Comparison of ENCODE assay signal across 17 cellular contexts in genomic region chr6:3906191-3907019, GRCh38. TPM values are rescaled to one million over a fixed set of nuclear protein-coding genes. Genes with fewer than 3 reads are reported as not detected.
A peak's percentile ranks its signal among the peaks of the same experiment; 100 is the strongest.
DNase-seq lines count a peak whose midpoint lies in the region; ATAC-seq and TF ChIP-seq lines count a peak whose summit lies in the region.
"Had no signal": no experiment of that assay in that cellular context is flagged by ENCODE, and none has a peak within 500 bp of the region (broad histone marks: within the 10 kb centered on the region; RNA-seq: fewer than 3 reads in every experiment).

No MANE protein-coding gene starts in this region.

- no peak for TF ChIP-seq CTCF in right atrium auricular region (IDR thresholded peaks at IDR 0.05)
- no peak for TF ChIP-seq CTCF in neural crest cell (conservative IDR thresholded peaks at IDR 0.05)
- no peak for TF ChIP-seq CTCF in CD4-positive, alpha-beta T cell (IDR thresholded peaks at IDR 0.05)
- no peak for TF ChIP-seq CTCF in ovary (IDR thresholded peaks at IDR 0.05)

- H3K9me3 ChIP-seq in SJSA1 (replicated peaks) (no peaks in the 10 kb centered on the region), right atrium auricular region (no peaks in the 10 kb centered on the region), ovary (no peaks in the 10 kb centered on the region)
- H3K9me3 ChIP-seq in CD4-positive, alpha-beta T cell (ENCODE audit: control insufficient read depth, low read length): no peaks in the 10 kb centered on the region
- H3K9me3 ChIP-seq: suprapubic skin had no signal

- 60 to 68% (median 67%) methylated on average over 19 of the region's 19 CpGs for WGBS in ovary, 3 donors

- H3K4me1 Mint-ChIP-seq in neural crest cell: peaks cover 46% of the 10 kb centered on the region
- no peaks in the 10 kb centered on the region for H3K4me1 Mint-ChIP-seq in natural killer cell treated with Interleukin-12 subunit alpha and Interleukin-12 subunit beta and Interleukin-15 and Interleukin-18, amount 100 ng/mL, for 72 hours (ENCODE audit: low read depth in 2 of 2)
- H3K4me1 Mint-ChIP-seq in CD4-positive, alpha-beta T cell (ENCODE audit: low read depth): peaks cover 2% of the 10 kb centered on the region
- H3K4me1 Mint-ChIP-seq: activated CD8-positive, alpha-beta memory T cell treated with anti-CD3 and anti-CD28 coated beads, Interleukin-2, amount 10 ng/mL, durations not matched to agents 7 days and 5 days had no signal

- peak overlapping the region; percentile 32 for H2AFZ ChIP-seq in ACC112 (ENCODE audit: low read length, unreplicated experiment)

- intact Hi-C loops in CD4-positive, alpha-beta T cell (cut with DNase I, micrococcal nuclease): no loop called here
- intact Hi-C loops in ovary (cut with DNase I): no loop called here

- no peaks in the 10 kb centered on the region for H3K27me3 ChIP-seq in ACC112 (ENCODE audit: insufficient read depth, low read length)
- no peaks in the 10 kb centered on the region for H3K27me3 ChIP-seq in SJSA1 (replicated peaks)
- no peaks in the 10 kb centered on the region for H3K27me3 ChIP-seq in right atrium auricular region
- peaks cover 15% of the 10 kb centered on the region for H3K27me3 ChIP-seq in CD4-positive, alpha-beta T cell (ENCODE audit: control insufficient read depth, insufficient read depth, low read length)
- no peaks in the 10 kb centered on the region for H3K27me3 ChIP-seq in ovary
- H3K27me3 ChIP-seq: suprapubic skin had no signal

- ATAC-seq in natural killer cell treated with Interleukin-12 subunit alpha and Interleukin-12 subunit beta and Interleukin-15 and Interleukin-18, amount 100 ng/mL, for 72 hours: no peak
- ATAC-seq in CD4-positive, alpha-beta T cell (ENCODE audit: poor library complexity): no peak
- ATAC-seq: activated CD8-positive, alpha-beta memory T cell treated with anti-CD3 and anti-CD28 coated beads, Interleukin-2, amount 10 ng/mL, durations not matched to agents 7 days and 5 days; GM12878; Panc1 had no signal

- H3K4me3 Mint-ChIP-seq in neural crest cell: no peak overlapping the region
- H3K4me3 Mint-ChIP-seq in natural killer cell treated with Interleukin-12 subunit alpha and Interleukin-12 subunit beta and Interleukin-15 and Interleukin-18, amount 100 ng/mL, for 72 hours: no peak overlapping the region
- H3K4me3 Mint-ChIP-seq in CD4-positive, alpha-beta T cell: no peak overlapping the region
- H3K4me3 Mint-ChIP-seq: activated CD8-positive, alpha-beta memory T cell treated with anti-CD3 and anti-CD28 coated beads, Interleukin-2, amount 10 ng/mL, durations not matched to agents 7 days and 5 days had no signal

- no peaks in the 10 kb centered on the region for H3K9me3 Mint-ChIP-seq in neural crest cell
- no peaks in the 10 kb centered on the region for H3K9me3 Mint-ChIP-seq in natural killer cell treated with Interleukin-12 subunit alpha and Interleukin-12 subunit beta and Interleukin-15 and Interleukin-18, amount 100 ng/mL, for 72 hours
- no peaks in the 10 kb centered on the region for H3K9me3 Mint-ChIP-seq in CD4-positive, alpha-beta T cell

- POLR2A ChIA-PET in CD4-positive, alpha-beta T cell (lab: Charles Lee): no interaction called here

- H3K27ac ChIP-seq in ACC112 (ENCODE audit: low read depth, low read length): no peak overlapping the region
- peak overlapping the region; percentile 71 for H3K27ac ChIP-seq in SJSA1
- peak overlapping the region; percentile 57 to 65 for H3K27ac ChIP-seq in right atrium auricular region
- no peak overlapping the region for H3K27ac ChIP-seq in CD4-positive, alpha-beta T cell (ENCODE audit: low read depth, low read length)
- no peak overlapping the region for H3K27ac ChIP-seq in ovary
- H3K27ac ChIP-seq: suprapubic skin had no signal

- H3K4me1 ChIP-seq in ACC112 (ENCODE audit: control insufficient read depth, insufficient read depth, low read length, unreplicated experiment) (peaks cover 16% of the 10 kb centered on the region), SJSA1 (replicated peaks) (peaks cover 42% of the 10 kb centered on the region), right atrium auricular region (peaks cover 0 to 36% of the 10 kb centered on the region in 2 donors), ovary (ENCODE audit: insufficient read depth) (no peaks in the 10 kb centered on the region)

- no peaks in the 10 kb centered on the region for H3K79me2 ChIP-seq in ACC112 (ENCODE audit: control insufficient read depth, insufficient read depth, low read length, unreplicated experiment)

- no peaks in the 10 kb centered on the region for H3K36me3 ChIP-seq in ACC112 (ENCODE audit: insufficient read depth, low read length)
- H3K36me3 ChIP-seq in SJSA1: no peaks in the 10 kb centered on the region
- H3K36me3 ChIP-seq in right atrium auricular region: no peaks in the 10 kb centered on the region
- no peaks in the 10 kb centered on the region for H3K36me3 ChIP-seq in ovary
- H3K36me3 ChIP-seq: suprapubic skin had no signal

- TF ChIP-seq EP300 in ovary (IDR thresholded peaks at IDR 0.05): no peak

- CTCF ChIA-PET in CD4-positive, alpha-beta T cell (lab: Charles Lee): interaction anchor here (1.0 kb wide), 1 partner anchor 27 kb away, joined by 3 read pairs; no protein-coding TSS in a partner anchor

- no peaks in the 10 kb centered on the region for H3K36me3 Mint-ChIP-seq in neural crest cell (ENCODE audit: low read depth)
- no peaks in the 10 kb centered on the region for H3K36me3 Mint-ChIP-seq in natural killer cell treated with Interleukin-12 subunit alpha and Interleukin-12 subunit beta and Interleukin-15 and Interleukin-18, amount 100 ng/mL, for 72 hours
- no peaks in the 10 kb centered on the region for H3K36me3 Mint-ChIP-seq in CD4-positive, alpha-beta T cell (ENCODE audit: low read depth)
- H3K36me3 Mint-ChIP-seq: activated CD8-positive, alpha-beta memory T cell treated with anti-CD3 and anti-CD28 coated beads, Interleukin-2, amount 10 ng/mL, durations not matched to agents 7 days and 5 days had no signal

- no peak for TF ChIP-seq POLR2A in ovary (IDR thresholded peaks at IDR 0.05)

- DNase-seq in SJSA1 (ENCODE audit: low read depth in 1 of 2, low spot score in 2 of 2) (peak; percentile 90 to 92), right atrium auricular region (ENCODE audit: low spot score) (no peak), neural crest cell (ENCODE audit: low read depth, low spot score) (no peak), COLO829 (ENCODE audit: low spot score) (no peak), ovary (no peak)
- DNase-seq in natural killer cell treated with Interleukin-12 subunit alpha and Interleukin-12 subunit beta and Interleukin-15 and Interleukin-18, amount 100 ng/mL, for 72 hours (ENCODE audit: low spot score): no peak
- no peak for DNase-seq in CD4-positive, alpha-beta T cell
- DNase-seq: activated CD8-positive, alpha-beta memory T cell treated with anti-CD3 and anti-CD28 coated beads, Interleukin-2, amount 10 ng/mL, durations not matched to agents 7 days and 5 days; EL; GOT3; midbrain; NCI-H526; stimulated activated CD4-positive, alpha-beta T cell treated with anti-CD3 and anti-CD28 coated beads, Interleukin-1b, Interleukin-23, amount 100 ng/mL, for 48 hours had no signal

- H3K4me3 ChIP-seq in ACC112 (ENCODE audit: low read depth, low read length) (no peak overlapping the region), SJSA1 (no peak overlapping the region), right atrium auricular region (no peak overlapping the region), ovary (no peak overlapping the region)
- H3K4me3 ChIP-seq: GM12878, suprapubic skin had no signal

- peak overlapping the region; percentile 86 for H3K27ac Mint-ChIP-seq in neural crest cell (ENCODE audit: unreplicated experiment)
- H3K27ac Mint-ChIP-seq in natural killer cell treated with Interleukin-12 subunit alpha and Interleukin-12 subunit beta and Interleukin-15 and Interleukin-18, amount 100 ng/mL, for 72 hours: no peak overlapping the region
- no peak overlapping the region for H3K27ac Mint-ChIP-seq in CD4-positive, alpha-beta T cell
- H3K27ac Mint-ChIP-seq: activated CD8-positive, alpha-beta memory T cell treated with anti-CD3 and anti-CD28 coated beads, Interleukin-2, amount 10 ng/mL, durations not matched to agents 7 days and 5 days had no signal

- peaks cover 60% of the 10 kb centered on the region for H3K27me3 Mint-ChIP-seq in neural crest cell (ENCODE audit: low read depth)
- H3K27me3 Mint-ChIP-seq in natural killer cell treated with Interleukin-12 subunit alpha and Interleukin-12 subunit beta and Interleukin-15 and Interleukin-18, amount 100 ng/mL, for 72 hours: peaks cover 17 to 29% of the 10 kb centered on the region in 2 donors
- peaks cover 49% of the 10 kb centered on the region for H3K27me3 Mint-ChIP-seq in CD4-positive, alpha-beta T cell

RNA-seq across cellular contexts. Expression of gene FAM50B, which starts 57.2 kb away (rescaled TPM):
- 0.25 and 0.58 TPM in 2 replicates for total RNA-seq in SJSA1 (2014; rRNA removed; shearing (Covaris generic))
- 10 to 100 TPM; 10.0 to 19.6 TPM for total RNA-seq in right atrium auricular region
- total RNA-seq in neural crest cell: 2.5 and 2.9 TPM in 2 replicates
- 1 to 10 TPM; 5.3 to 7.3 TPM for total RNA-seq in natural killer cell treated with Interleukin-12 subunit alpha and Interleukin-12 subunit beta and Interleukin-15 and Interleukin-18, amount 100 ng/mL, for 72 hours
- total RNA-seq in CD4-positive, alpha-beta T cell: 1 to 10 TPM; 2.7 to 2.8 TPM
- 10 to 100 TPM; 11.5 to 23.0 (median 15.6) TPM for total RNA-seq in ovary
- 10 to 100 TPM in 1 of 2 donors, 1 to 10 TPM in 1; 8.1 to 19.1 TPM for polyA plus RNA-seq in ovary

Comparison
In these comparisons a context has a peak if more than half of its experiments do, and no peak if none do; other contexts are left out.
1. H3K27ac ChIP-seq: peak in SJSA1 (single experiment) and right atrium auricular region (2 of 2); none in ACC112 (single experiment), CD4-positive, alpha-beta T cell (single experiment) and ovary (0 of 2).
2. DNase-seq: peak in SJSA1 (2 of 2); none in right atrium auricular region (single experiment), neural crest cell (single experiment), COLO829 (single experiment), natural killer cell treated with Interleukin-12 subunit alpha and Interleukin-12 subunit beta and Interleukin-15 and Interleukin-18, amount 100 ng/mL, for 72 hours (single experiment), CD4-positive, alpha-beta T cell (0 of 10) and ovary (0 of 5).